In the genomic region with DNA sequence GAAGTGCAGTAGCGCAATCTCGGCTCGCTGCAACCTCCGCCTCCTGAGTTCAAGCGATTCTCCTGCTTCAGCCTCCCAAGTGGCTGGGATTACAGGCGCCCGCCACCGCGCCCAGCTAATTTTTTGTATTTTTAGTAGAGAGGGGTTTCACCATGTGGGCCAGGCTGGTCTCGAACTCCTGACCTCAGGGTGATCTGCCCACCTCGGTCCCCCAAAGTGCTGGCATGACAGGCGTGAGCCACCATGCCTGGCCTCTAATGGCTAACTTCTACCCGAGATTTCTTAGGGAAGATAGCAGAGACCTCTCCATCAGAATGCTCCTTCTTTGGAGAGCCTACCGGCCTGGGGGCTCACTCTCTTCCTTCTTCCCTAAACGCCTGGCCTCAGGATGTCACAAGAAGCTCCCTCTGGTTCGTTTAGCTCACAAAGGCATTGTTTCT, we compare ENCODE assay signal across 6 cellular contexts. TPM values are rescaled to one million over a fixed set of nuclear protein-coding genes. Genes with fewer than 3 reads are reported as not detected.
DNase-seq lines count a peak whose midpoint lies in the region; ATAC-seq and TF ChIP-seq lines count a peak whose summit lies in the region.
"Not testable (repeated sequence)": the region's sequence is repeated elsewhere in the genome, so short reads cannot be mapped to it uniquely, and the experiment has no call there.

No MANE protein-coding gene starts in this region.

- H3K4me3 ChIP-seq in GM23338, result peak overlapping the region; percentile 73
- peak overlapping the region; percentile 76 for H3K4me3 ChIP-seq in brain microvascular endothelial cell (ENCODE audit: low read depth, low read length)
- H3K4me3 ChIP-seq in hepatocyte, result peak overlapping the region; percentile 22
- H3K4me3 ChIP-seq in neutrophil (ENCODE audit: low read depth in 1 of 2, low read length in 1 of 2), result peak overlapping the region; percentile 81 to 97

- peak overlapping the region; percentile 97 for H3K27ac Mint-ChIP-seq in GM23338
- H3K27ac Mint-ChIP-seq in T-helper 17 cell, result peak overlapping the region; percentile 97
- H3K27ac Mint-ChIP-seq in type B pancreatic cell, result peak overlapping the region; percentile 95

- H3K27me3 ChIP-seq in GM23338 (ENCODE audit: insufficient read depth); brain microvascular endothelial cell (replicated peaks); hepatocyte; neutrophil: not testable (repeated sequence)

- not testable (repeated sequence) for H4K20me1 ChIP-seq in GM23338 (replicated peaks; ENCODE audit: insufficient read depth); hepatocyte (ENCODE audit: insufficient read depth, poor library complexity, severe bottlenecking)

- H2AFZ ChIP-seq in GM23338 (0 out of 2 replicates have a peak overlapping the region, but pooled peaks have one; percentile 30), hepatocyte (peak overlapping the region; percentile 13)

- H3K36me3 ChIP-seq in GM23338 (ENCODE audit: insufficient read depth); hepatocyte (replicated peaks; ENCODE audit: insufficient read depth, low read depth): not testable (repeated sequence)
- H3K36me3 ChIP-seq in brain microvascular endothelial cell (replicated peaks) (peaks cover 15% of the 10 kb centered on the region), neutrophil (peaks cover 18% of the 10 kb centered on the region)

- peak overlapping the region; percentile 75 for H3K27ac ChIP-seq in GM23338 (ENCODE audit: low read depth)
- peak overlapping the region; percentile 63 for H3K27ac ChIP-seq in brain microvascular endothelial cell
- peak overlapping the region; percentile 84 for H3K27ac ChIP-seq in hepatocyte
- not testable (repeated sequence) for H3K27ac ChIP-seq in neutrophil

- not testable (repeated sequence) for H3K36me3 Mint-ChIP-seq in GM23338 (ENCODE audit: low read depth); T-helper 17 cell (ENCODE audit: low read depth); type B pancreatic cell

- not testable (repeated sequence) for H3K4me1 Mint-ChIP-seq in GM23338
- H3K4me1 Mint-ChIP-seq in T-helper 17 cell (peaks cover 21% of the 10 kb centered on the region), type B pancreatic cell (ENCODE audit: unreplicated experiment) (peaks cover 23% of the 10 kb centered on the region)

- not testable (repeated sequence) for H3K9me3 ChIP-seq in T-helper 17 cell (ENCODE audit: control insufficient read depth, low read length, poor library complexity, severe bottlenecking); hepatocyte (ENCODE audit: low read depth); neutrophil

- in situ Hi-C loops in brain microvascular endothelial cell (cut with HindIII; ENCODE audit: low pct_ligation_motif_present, low sequenced_read_pairs), result not testable (repeated sequence)

- peak overlapping the region; percentile 75 for H3K4me2 ChIP-seq in GM23338
- peak overlapping the region; percentile 73 for H3K4me2 ChIP-seq in hepatocyte

- WGBS in hepatocyte (ENCODE audit: low lambda C conversion rate, missing lambda C conversion rate), result 24% methylated on average over 16 of the region's 16 CpGs

- peaks cover 12% of the 10 kb centered on the region; the same call in 1 of the 2 replicates for H3K4me1 ChIP-seq in GM23338 (ENCODE audit: insufficient read depth)
- not testable (repeated sequence) for H3K4me1 ChIP-seq in hepatocyte (ENCODE audit: insufficient read depth)
- H3K4me1 ChIP-seq in neutrophil (ENCODE audit: control insufficient read depth in 1 of 2, insufficient read depth in 1 of 2, low read depth in 1 of 2, low read length in 1 of 2), result peaks cover 22% of the 10 kb centered on the region in 2 experiments

- not testable (repeated sequence) for DNase-seq in GM23338 (ENCODE audit: low spot score); T-helper 17 cell; brain microvascular endothelial cell; hepatocyte (ENCODE audit: low spot score); type B pancreatic cell (ENCODE audit: extremely low spot score, unreplicated experiment)

- H3F3A ChIP-seq in GM23338 (replicated peaks; ENCODE audit: low read depth), result not testable (repeated sequence)

- H3K4me3 Mint-ChIP-seq in GM23338, result peak overlapping the region; percentile 95
- peak overlapping the region; percentile 96 for H3K4me3 Mint-ChIP-seq in T-helper 17 cell
- peak overlapping the region; percentile 94 for H3K4me3 Mint-ChIP-seq in type B pancreatic cell

- not testable (repeated sequence) for H3K9me3 Mint-ChIP-seq in GM23338, type B pancreatic cell

- not testable (repeated sequence) for ATAC-seq in GM23338, T-helper 17 cell

- H3K79me2 ChIP-seq in GM23338 (replicated peaks; ENCODE audit: insufficient read depth), result not testable (repeated sequence)
- peaks cover 19% of the 10 kb centered on the region for H3K79me2 ChIP-seq in hepatocyte

- not testable (repeated sequence) for H3K9me2 ChIP-seq in GM23338 (ENCODE audit: insufficient read depth); hepatocyte (replicated peaks; ENCODE audit: insufficient read depth)

- not testable (repeated sequence) for TF ChIP-seq CTCF in GM23338 (conservative IDR thresholded peaks at IDR 0.05; ENCODE audit: low read depth in 2 of 2); brain microvascular endothelial cell (IDR thresholded peaks at IDR 0.05; ENCODE audit: low read depth, low read length, missing control alignments); hepatocyte (IDR thresholded peaks at IDR 0.05; ENCODE audit: poor library complexity); neutrophil (IDR thresholded peaks at IDR 0.05)
- peak; percentile 2 for TF ChIP-seq CTCF in type B pancreatic cell (conservative IDR thresholded peaks at IDR 0.05)

- peaks cover 19% of the 10 kb centered on the region for H3K27me3 Mint-ChIP-seq in GM23338 (ENCODE audit: insufficient read depth, low read depth, poor library complexity)
- H3K27me3 Mint-ChIP-seq in T-helper 17 cell, type B pancreatic cell: not testable (repeated sequence)

RNA-seq across cellular contexts. Expression of a gene that starts 1.5 kb away (rescaled TPM):
- total RNA-seq in GM23338 (2014; rRNA removed; shearing (Covaris generic)), result 41.1 and 47.4 TPM in 2 replicates
- polyA plus RNA-seq in GM23338 (2016; fragmentation: Nextera tagmentation; extraction: Ambion mirVana) (31.4 and 32.3 TPM in 2 replicates), hepatocyte (331 and 388 TPM in 2 replicates)
- total RNA-seq in T-helper 17 cell (10 to 100 TPM; 27.1 to 29.6 TPM), hepatocyte (402 and 407 TPM in 2 replicates), type B pancreatic cell (ENCODE audit: low replicate concordance) (46.9 and 62.5 TPM in 2 replicates)

RNA-seq across cellular contexts. Expression of a gene that starts 14.7 kb away (rescaled TPM):
- total RNA-seq in GM23338 (2014; rRNA removed; shearing (Covaris generic)), result 3.7 and 4.6 TPM in 2 replicates
- polyA plus RNA-seq in GM23338 (2016; fragmentation: Nextera tagmentation; extraction: Ambion mirVana) (1.1 and 1.2 TPM in 2 replicates), hepatocyte (73.5 and 90.8 TPM in 2 replicates)
- total RNA-seq in T-helper 17 cell (under 1 TPM; 0.10 to 0.13 TPM), hepatocyte (76.2 and 92.0 TPM in 2 replicates), type B pancreatic cell (ENCODE audit: low replicate concordance) (8.8 and 10.6 TPM in 2 replicates)

RNA-seq across cellular contexts. Expression of a gene that starts 33.4 kb away (rescaled TPM):
- total RNA-seq in GM23338 (2014; rRNA removed; shearing (Covaris generic)), result 184 and 193 TPM in 2 replicates
- polyA plus RNA-seq in GM23338 (2016; fragmentation: Nextera tagmentation; extraction: Ambion mirVana) (112 and 113 TPM in 2 replicates), hepatocyte (40.0 and 44.6 TPM in 2 replicates)
- total RNA-seq in T-helper 17 cell (10 to 100 TPM; 40.4 to 46.2 TPM), hepatocyte (34.1 and 41.9 TPM in 2 replicates), type B pancreatic cell (ENCODE audit: low replicate concordance) (59.9 and 136 TPM in 2 replicates)

RNA-seq across cellular contexts. Expression of a gene that starts 36.6 kb away (rescaled TPM):
- 102 and 113 TPM in 2 replicates for total RNA-seq in GM23338 (2014; rRNA removed; shearing (Covaris generic))
- polyA plus RNA-seq in GM23338 (2016; fragmentation: Nextera tagmentation; extraction: Ambion mirVana) (25.9 and 31.7 TPM in 2 replicates), hepatocyte (82.1 and 111 TPM in 2 replicates)
- total RNA-seq in T-helper 17 cell (10 to 100 TPM; 18.0 to 20.5 TPM), hepatocyte (172 and 177 TPM in 2 replicates), type B pancreatic cell (ENCODE audit: low replicate concordance) (132 and 252 TPM in 2 replicates)

RNA-seq across cellular contexts. Expression of a gene that starts 37.7 kb away (rescaled TPM):
- 14.4 and 14.9 TPM in 2 replicates for total RNA-seq in GM23338 (2014; rRNA removed; shearing (Covaris generic))
- 0.18 and 0.68 TPM in 2 replicates for polyA plus RNA-seq in GM23338 (2016; fragmentation: Nextera tagmentation; extraction: Ambion mirVana)
- under 1 TPM; 0.50 to 0.96 TPM for total RNA-seq in T-helper 17 cell
- 4.4 and 4.9 TPM in 2 replicates for total RNA-seq in hepatocyte
- 0.07 TPM in 1 of 2 replicates, not detected in the other for polyA plus RNA-seq in hepatocyte
- 8.2 and 37.7 TPM in 2 replicates for total RNA-seq in type B pancreatic cell (ENCODE audit: low replicate concordance)

Comparison
In these comparisons a context has a peak if more than half of its experiments do, and no peak if none do; other contexts are left out.
1. H3K4me3 ChIP-seq: peak in every context shown above with its lines; median percentile 89 in neutrophil; 76 in brain microvascular endothelial cell; 73 in GM23338; 22 in hepatocyte.